29 cellular contexts compared by ENCODE assay signal in genomic region chr4:142923619-142924018, GRCh38.
"Had no signal": no experiment of that assay in that cellular context is flagged by ENCODE, and none has a peak within 500 bp of the region (broad histone marks: within the 10 kb centered on the region; RNA-seq: fewer than 3 reads in every experiment).

No MANE protein-coding gene starts in this region.

- H3K27ac ChIP-seq: adrenal gland, breast epithelium, Peyer's patch, RWPE1, WERI-Rb-1 had no signal

- H3K27me3 ChIP-seq: adrenal gland, breast epithelium, Peyer's patch had no signal

- H3K9me3 ChIP-seq: adrenal gland, breast epithelium, Peyer's patch had no signal

- DNase-seq: activated CD4-positive, alpha-beta memory T cell treated with anti-CD3 and anti-CD28 coated beads, Interleukin-2, amount 10 ng/mL, durations not matched to agents 7 days and 5 days; activated CD4-positive, alpha-beta T cell treated with anti-CD3 and anti-CD28 coated beads for 36 hours; activated CD4-positive, alpha-beta T cell treated with anti-CD3 and anti-CD28 coated beads, Interleukin-2, amount 50 U/mL, for 1 hour; activated gamma-delta T cell; activated naive CD4-positive, alpha-beta T cell treated with anti-CD3 and anti-CD28 coated beads for 36 hours; activated naive CD8-positive, alpha-beta T cell treated with anti-CD3 and anti-CD28 coated beads for 36 hours; activated T-cell treated with anti-CD3 and anti-CD28 coated beads for 4 hours; activated T-cell treated with anti-CD3 and anti-CD28 coated beads, Interleukin-2, amount 50 U/mL, for 48 hours; adrenal gland; anterior cingulate cortex; central memory CD4-positive, alpha-beta T cell; KG1; MV-4-11; NCI-H1105; NCI-H1436; NCI-H1694 treated with DMSO at 0.1 percent for 48 hours; NCI-H2029 treated with DMSO at 0.1 percent for 48 hours; NCI-H345; NCI-H510A; NCI-H526 treated with DMSO at 0.1 percent for 48 hours; NK-92 treated with Interleukin-12 subunit alpha and Interleukin-12 subunit beta, amount 100 ng/mL, for 24 hours; Peyer's patch; Right ventricle myocardium superior; T-cell; T-helper 2 cell; WERI-Rb-1 had no signal

- H3K4me1 ChIP-seq: adrenal gland, breast epithelium, Peyer's patch had no signal

- H3K4me3 ChIP-seq: adrenal gland, breast epithelium, Peyer's patch had no signal

- H3K36me3 ChIP-seq: adrenal gland, breast epithelium, Peyer's patch, WERI-Rb-1 had no signal

- ATAC-seq: activated CD4-positive, alpha-beta T cell treated with anti-CD3 and anti-CD28 coated beads for 36 hours; activated T-helper 17 cell treated with anti-CD3 and anti-CD28 coated beads, Interleukin-2, amount 50 U/mL, for 72 hours; T-cell had no signal
